Comparison of ENCODE assay signal across 8 cellular contexts in the genomic region with DNA sequence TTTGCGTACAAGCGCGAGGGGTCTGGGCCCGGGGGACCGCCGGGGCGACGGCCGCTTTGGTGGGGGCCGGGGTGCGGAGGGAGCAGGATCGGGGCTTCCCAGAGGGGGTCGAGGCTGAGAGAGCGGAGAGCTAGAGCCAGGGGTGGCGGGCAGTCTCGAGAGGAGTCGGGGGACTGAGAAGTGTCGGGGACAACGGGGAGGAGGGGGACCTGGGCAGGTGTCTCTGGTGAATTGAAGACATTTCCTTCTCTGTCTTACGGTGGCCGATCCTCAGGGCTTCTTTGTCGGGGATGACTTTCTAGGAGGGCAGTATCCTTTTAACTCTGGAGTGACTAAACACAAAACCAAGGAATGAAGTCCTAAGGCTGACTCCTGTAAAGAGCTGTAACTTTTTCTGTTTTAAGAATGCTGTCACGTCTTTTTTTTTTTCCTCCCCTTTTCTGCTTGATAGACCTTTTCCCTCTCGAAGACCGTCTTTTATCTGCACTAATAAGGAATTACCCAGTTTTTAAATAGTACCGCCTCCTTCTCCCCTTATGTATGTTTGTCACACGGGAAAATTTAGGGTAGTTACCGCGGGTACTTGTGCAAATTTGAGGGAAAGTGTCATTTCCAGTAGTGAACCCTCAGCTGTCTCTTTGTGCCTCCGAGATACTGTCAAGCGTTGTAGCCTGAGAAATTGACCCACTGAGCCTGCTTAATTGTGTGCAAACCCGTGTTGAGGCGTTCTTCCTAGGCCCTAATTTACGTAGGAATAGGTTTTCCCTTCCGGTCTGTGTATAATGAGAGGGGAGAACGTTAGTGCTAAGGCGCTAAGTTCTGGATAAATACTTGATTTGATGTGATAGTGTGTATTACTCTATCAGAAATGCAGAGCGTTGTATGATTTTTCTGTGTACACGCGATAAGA. TPM values are rescaled to one million over a fixed set of nuclear protein-coding genes. Genes with fewer than 3 reads are reported as not detected.
DNase-seq lines count a peak whose midpoint lies in the region; ATAC-seq and TF ChIP-seq lines count a peak whose summit lies in the region.

No MANE protein-coding gene starts in this region.

- peak overlapping the region; percentile 89 for H3K9ac ChIP-seq in HUES64 (ENCODE audit: low read depth, low read length)

- H3K4me3 ChIP-seq in HUES64 (ENCODE audit: low read length): peak overlapping the region; percentile 95
- peak overlapping the region; percentile 93 to 98 for H3K4me3 ChIP-seq in right atrium auricular region

- peak; percentile 0 for ATAC-seq in GM19438 (IDR thresholded peaks at IDR 0.05; ENCODE audit: low read depth, unreplicated experiment)
- ATAC-seq in activated CD8-positive, alpha-beta T cell treated with anti-CD3 and anti-CD28 coated beads, Interleukin-2, amount 10 ng/mL, durations not matched to agents 7 days and 5 days: peak; percentile 31
- ATAC-seq in sciatic nerve: peak; percentile 11

- no peak for TF ChIP-seq CTCF in right atrium auricular region (IDR thresholded peaks at IDR 0.05)

- peaks cover 24% of the 10 kb centered on the region for H3K4me1 ChIP-seq in HUES64 (ENCODE audit: insufficient read depth, low read length)
- peaks cover 0 to 33% of the 10 kb centered on the region in 2 donors for H3K4me1 ChIP-seq in right atrium auricular region

- H3K4me3 Mint-ChIP-seq in activated CD8-positive, alpha-beta T cell treated with anti-CD3 and anti-CD28 coated beads, Interleukin-2, amount 10 ng/mL, durations not matched to agents 7 days and 5 days: no peak overlapping the region

- intact Hi-C loops in sciatic nerve (cut with DNase I): no loop called here

- no peaks in the 10 kb centered on the region for H3K9me3 ChIP-seq in HUES64 (ENCODE audit: insufficient read depth, low read depth, low read length)
- no peaks in the 10 kb centered on the region for H3K9me3 ChIP-seq in right atrium auricular region

- POLR2A ChIA-PET in activated CD8-positive, alpha-beta T cell treated with anti-CD3 and anti-CD28 coated beads, Interleukin-2, amount 10 ng/mL, durations not matched to agents 7 days and 5 days (lab: Charles Lee): interaction anchor here (0.6 to 1.6 kb wide), 9 partner anchors 47 to 1299 kb away, joined by 3 to 6 read pairs (median 4); a partner anchor contains a TSS

- WGBS in HUES64: 2% methylated on average over 40 of the region's 40 CpGs

- H3K9me3 Mint-ChIP-seq in activated CD8-positive, alpha-beta T cell treated with anti-CD3 and anti-CD28 coated beads, Interleukin-2, amount 10 ng/mL, durations not matched to agents 7 days and 5 days (ENCODE audit: insufficient read depth): no peaks in the 10 kb centered on the region

- no peaks in the 10 kb centered on the region for H3K36me3 ChIP-seq in HUES64 (ENCODE audit: insufficient read depth, low read length)
- no peaks in the 10 kb centered on the region for H3K36me3 ChIP-seq in right atrium auricular region

- H3K27ac ChIP-seq in HUES64 (ENCODE audit: low read depth, low read length): peak overlapping the region; percentile 98
- H3K27ac ChIP-seq in right atrium auricular region: peak overlapping the region; percentile 99 to 100

- DNase-seq in DMS79 (lab: John Stamatoyannopoulos, UW): peak; percentile 26
- DNase-seq in activated CD8-positive, alpha-beta T cell treated with anti-CD3 and anti-CD28 coated beads, Interleukin-2, amount 10 ng/mL, durations not matched to agents 7 days and 5 days: peak; percentile 35
- no peak for DNase-seq in right atrium auricular region (ENCODE audit: low spot score)
- DNase-seq in sciatic nerve (ENCODE audit: low spot score): no peak
- DNase-seq in iPS-NIHi7 (ENCODE audit: extremely low spot score): no peak
- DNase-seq in OCI-M2 (lab: John Stamatoyannopoulos, UW; ENCODE audit: unreplicated experiment): no peak

- H3K27ac Mint-ChIP-seq in activated CD8-positive, alpha-beta T cell treated with anti-CD3 and anti-CD28 coated beads, Interleukin-2, amount 10 ng/mL, durations not matched to agents 7 days and 5 days: no peak overlapping the region

- peaks cover 14% of the 10 kb centered on the region for H3K4me1 Mint-ChIP-seq in activated CD8-positive, alpha-beta T cell treated with anti-CD3 and anti-CD28 coated beads, Interleukin-2, amount 10 ng/mL, durations not matched to agents 7 days and 5 days (ENCODE audit: low read depth)

- CTCF ChIA-PET in activated CD8-positive, alpha-beta T cell treated with anti-CD3 and anti-CD28 coated beads, Interleukin-2, amount 10 ng/mL, durations not matched to agents 7 days and 5 days (lab: Charles Lee): interaction anchor here (1.0 to 2.3 kb wide), 4 partner anchors 21 to 107 kb away, joined by 3 to 7 read pairs (median 3); no protein-coding TSS in a partner anchor

- H3K36me3 Mint-ChIP-seq in activated CD8-positive, alpha-beta T cell treated with anti-CD3 and anti-CD28 coated beads, Interleukin-2, amount 10 ng/mL, durations not matched to agents 7 days and 5 days (ENCODE audit: low read depth): peaks cover 2% of the 10 kb centered on the region

- H3K27me3 Mint-ChIP-seq in activated CD8-positive, alpha-beta T cell treated with anti-CD3 and anti-CD28 coated beads, Interleukin-2, amount 10 ng/mL, durations not matched to agents 7 days and 5 days (ENCODE audit: low read depth): no peaks in the 10 kb centered on the region

- no peaks in the 10 kb centered on the region for H3K27me3 ChIP-seq in HUES64 (ENCODE audit: insufficient read depth, low read length)
- no peaks in the 10 kb centered on the region for H3K27me3 ChIP-seq in right atrium auricular region

RNA-seq across cellular contexts. Expression of a gene that starts 0.9 kb away (rescaled TPM):
- polyA plus RNA-seq in HUES64 (2013, experiment 1 of 2): 11.1 TPM
- polyA plus RNA-seq in HUES64 (2013, experiment 2 of 2): 11.7 TPM
- total RNA-seq in activated CD8-positive, alpha-beta T cell treated with anti-CD3 and anti-CD28 coated beads, Interleukin-2, amount 10 ng/mL, durations not matched to agents 7 days and 5 days: 10 to 100 TPM; 29.6 to 35.3 TPM
- total RNA-seq in right atrium auricular region (10 to 100 TPM; 53.7 to 55.4 TPM), sciatic nerve (78.2 TPM)

Comparison
In these comparisons a context has a peak if more than half of its experiments do, and no peak if none do; other contexts are left out.
1. DNase-seq: peak in DMS79 (single experiment) and activated CD8-positive, alpha-beta T cell treated with anti-CD3 and anti-CD28 coated beads, Interleukin-2, amount 10 ng/mL, durations not matched to agents 7 days and 5 days (single experiment); none in right atrium auricular region (single experiment), sciatic nerve (single experiment), iPS-NIHi7 (single experiment) and OCI-M2 (single experiment).
2. Peak in every context shown above with its lines, with median percentiles within 50 percentile points of each other: ATAC-seq.